ENCODE assay signal across 8 cellular contexts in genomic region chrX:46978341-46979291, GRCh38.
DNase-seq lines count a peak whose midpoint lies in the region; ATAC-seq and TF ChIP-seq lines count a peak whose summit lies in the region.

No MANE protein-coding gene starts in this region.

- H3K9me3 Mint-ChIP-seq in activated naive CD4-positive, alpha-beta T cell treated with anti-CD3 and anti-CD28 coated beads, Interleukin-2, amount 10 ng/mL, durations not matched to agents 7 days and 5 days, result no peaks in the 10 kb centered on the region

- H3K4me3 ChIP-seq in MG63 (peak overlapping the region; percentile 24), heart right ventricle (no peak overlapping the region), skeletal muscle satellite cell (ENCODE audit: low read length) (peak overlapping the region; percentile 50)

- H3K27me3 ChIP-seq in MG63 (no peaks in the 10 kb centered on the region), heart right ventricle (peaks cover 0 to 26% (median 0%) of the 10 kb centered on the region in 7 donors), skeletal muscle satellite cell (ENCODE audit: control insufficient read depth, insufficient read depth, low read length) (no peaks in the 10 kb centered on the region)

- 76 to 77% methylated on average over 7 to 8 of the region's 8 CpGs for WGBS in heart right ventricle, 2 donors

- H3K27ac Mint-ChIP-seq in activated naive CD4-positive, alpha-beta T cell treated with anti-CD3 and anti-CD28 coated beads, Interleukin-2, amount 10 ng/mL, durations not matched to agents 7 days and 5 days, result no peak overlapping the region

- H3K4me2 ChIP-seq in skeletal muscle satellite cell (ENCODE audit: low read length), result peak overlapping the region; percentile 74

- H3K4me3 Mint-ChIP-seq in activated naive CD4-positive, alpha-beta T cell treated with anti-CD3 and anti-CD28 coated beads, Interleukin-2, amount 10 ng/mL, durations not matched to agents 7 days and 5 days, result no peak overlapping the region

- ATAC-seq in GM18498 (IDR thresholded peaks at IDR 0.05; ENCODE audit: unreplicated experiment), result peak; percentile 59
- peak in 5 of 8 donors; percentile 30 to 67 (median 57) for ATAC-seq in heart right ventricle
- no peak for ATAC-seq in GM21515 (IDR thresholded peaks at IDR 0.05; ENCODE audit: unreplicated experiment)

- H3K36me3 ChIP-seq in MG63 (no peaks in the 10 kb centered on the region), heart right ventricle (no peaks in the 10 kb centered on the region), skeletal muscle satellite cell (ENCODE audit: insufficient read depth, low read length) (no peaks in the 10 kb centered on the region)

- intact Hi-C loops in heart right ventricle (cut with DNase I), result loop anchor here in 9 of 10 donors (2.0 to 10.0 kb wide), 6 partner anchors 64 to 76 kb away; partner anchors contain the start of gene JADE3 (in 4 of the 9)

- TF ChIP-seq CTCF in 22Rv1 (IDR thresholded peaks at IDR 0.05), result peak; percentile 73
- TF ChIP-seq CTCF in heart right ventricle (IDR thresholded peaks at IDR 0.05), result peak; percentile 15 to 70 (median 60)

- H3K27me3 Mint-ChIP-seq in activated naive CD4-positive, alpha-beta T cell treated with anti-CD3 and anti-CD28 coated beads, Interleukin-2, amount 10 ng/mL, durations not matched to agents 7 days and 5 days, result peaks cover 5% of the 10 kb centered on the region

- H3K4me1 Mint-ChIP-seq in activated naive CD4-positive, alpha-beta T cell treated with anti-CD3 and anti-CD28 coated beads, Interleukin-2, amount 10 ng/mL, durations not matched to agents 7 days and 5 days, result no peaks in the 10 kb centered on the region

- peaks cover 0 to 5% (median 0%) of the 10 kb centered on the region in 9 donors for H3K4me1 ChIP-seq in heart right ventricle
- peaks cover 11% of the 10 kb centered on the region for H3K4me1 ChIP-seq in skeletal muscle satellite cell (ENCODE audit: control insufficient read depth, insufficient read depth, low read length)

- CTCF ChIA-PET in activated naive CD4-positive, alpha-beta T cell treated with anti-CD3 and anti-CD28 coated beads, Interleukin-2, amount 10 ng/mL, durations not matched to agents 7 days and 5 days (lab: Charles Lee), result interaction anchor here (1.4 kb wide), 1 partner anchor 74 kb away, joined by 12 read pairs; no protein-coding TSS in a partner anchor

- H3K9me3 ChIP-seq in MG63 (no peaks in the 10 kb centered on the region), heart right ventricle (peaks cover 0 to 7% (median 0%) of the 10 kb centered on the region in 11 donors), skeletal muscle satellite cell (replicated peaks; ENCODE audit: low read length) (no peaks in the 10 kb centered on the region)

- H3K9ac ChIP-seq in skeletal muscle satellite cell (ENCODE audit: low read depth, low read length), result peak overlapping the region; percentile 52

- no peaks in the 10 kb centered on the region for H3K36me3 Mint-ChIP-seq in activated naive CD4-positive, alpha-beta T cell treated with anti-CD3 and anti-CD28 coated beads, Interleukin-2, amount 10 ng/mL, durations not matched to agents 7 days and 5 days

- DNase-seq in MG63 (peak; percentile 59), SKM-1 (lab: John Stamatoyannopoulos, UW; ENCODE audit: unreplicated experiment) (peak; percentile 1), heart right ventricle (peak; percentile 48 to 62)
- peak; percentile 83 for DNase-seq in activated naive CD4-positive, alpha-beta T cell treated with anti-CD3 and anti-CD28 coated beads, Interleukin-2, amount 10 ng/mL, durations not matched to agents 7 days and 5 days

- H3K27ac ChIP-seq in 22Rv1 (no peak overlapping the region), heart right ventricle (peak overlapping the region in 1 of 10 donors; percentile 23)

Comparison
In these comparisons a context has a peak if more than half of its experiments do, and no peak if none do; other contexts are left out.
1. DNase-seq: peak in every context shown above with its lines; median percentile 83 in activated naive CD4-positive, alpha-beta T cell treated with anti-CD3 and anti-CD28 coated beads, Interleukin-2, amount 10 ng/mL, durations not matched to agents 7 days and 5 days; 59 in MG63; 55 in heart right ventricle; 1 in SKM-1.
2. H3K4me3 ChIP-seq: peak in MG63 (single experiment) and skeletal muscle satellite cell (single experiment); none in heart right ventricle (0 of 10).